In the genomic region with DNA sequence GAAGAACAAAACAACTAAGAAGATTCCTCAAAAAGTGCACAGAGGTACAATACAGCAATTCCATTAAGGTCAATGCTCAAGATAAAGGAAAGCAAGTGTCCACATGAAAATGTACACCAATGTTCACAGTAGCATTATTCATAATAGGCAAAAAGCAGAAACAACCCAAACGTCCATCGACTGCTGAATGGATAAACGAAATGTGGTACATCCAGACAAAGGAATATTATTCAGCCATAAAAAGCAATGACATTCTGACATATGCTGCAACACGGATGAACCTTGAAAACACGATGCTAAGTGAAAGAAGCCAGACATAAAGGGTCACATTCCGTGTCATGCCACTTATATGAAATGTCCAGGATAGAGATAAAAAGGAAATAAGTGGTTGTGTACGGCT, we compare ENCODE assay signal across 22 cellular contexts. TPM values are rescaled to one million over a fixed set of nuclear protein-coding genes. Genes with fewer than 3 reads are reported as not detected.
DNase-seq lines count a peak whose midpoint lies in the region; ATAC-seq, FAIRE-seq and TF ChIP-seq lines count a peak whose summit lies in the region.
"Had no signal": no experiment of that assay in that cellular context is flagged by ENCODE, and none has a peak within 500 bp of the region (broad histone marks: within the 10 kb centered on the region; RNA-seq: fewer than 3 reads in every experiment).

No MANE protein-coding gene starts in this region.

- H3K4me1 ChIP-seq in SK-N-SH (ENCODE audit: control insufficient read depth in 1 of 2, insufficient read depth in 2 of 2, low read depth in 1 of 2, low read length in 1 of 2): peaks cover 15 to 35% of the 10 kb centered on the region in 2 experiments; a peak in 3 of 4 replicates
- peaks cover 0 to 46% (median 11%) of the 10 kb centered on the region in 4 donors for H3K4me1 ChIP-seq in tibial artery

- H2AFZ ChIP-seq in SK-N-SH (ENCODE audit: low read depth): no peak overlapping the region

- TF ChIP-seq RAD21 in SK-N-SH (IDR thresholded peaks at IDR 0.05; ENCODE audit: low read length): no peak

- ATAC-seq in SK-N-SH treated with all-trans-retinoic acid at 6 μM for 48 hours: no peak
- ATAC-seq in activated T-cell treated with anti-CD3 and anti-CD28 coated beads, Interleukin-2, amount 50 U/mL, for 72 hours (replicated peaks in 1 of 2): no peak
- no peak for ATAC-seq in activated T-cell treated with anti-CD3 and anti-CD28 coated beads, Interleukin-2, amount 50 U/mL, for 4 hours
- no peak for ATAC-seq in GM19452 (IDR thresholded peaks at IDR 0.05; ENCODE audit: unreplicated experiment)

- peaks cover 98% of the 10 kb centered on the region for H4K20me1 ChIP-seq in SK-N-SH (ENCODE audit: insufficient read depth)

- no peak overlapping the region for H3K9ac ChIP-seq in SK-N-SH
- H3K9ac ChIP-seq: BLaER1 had no signal

- TF ChIP-seq EP300 in SK-N-SH (IDR thresholded peaks at IDR 0.05; ENCODE audit: borderline replicate concordance in 1 of 2, low read depth in 1 of 2, low read length in 1 of 2): no peak

- H3K27me3 ChIP-seq in SK-N-SH (ENCODE audit: insufficient read depth) (no peaks in the 10 kb centered on the region), tibial artery (no peaks in the 10 kb centered on the region)
- H3K27me3 ChIP-seq: BLaER1 had no signal

- no peaks in the 10 kb centered on the region for H3K9me2 ChIP-seq in SK-N-SH

- no peak overlapping the region for H3K4me2 ChIP-seq in SK-N-SH
- H3K4me2 ChIP-seq: BLaER1 had no signal

- H3K27ac ChIP-seq in SK-N-SH (ENCODE audit: low read depth in 2 of 2, low read length in 1 of 2) (no peak overlapping the region), coronary artery (no peak overlapping the region), tibial artery (no peak overlapping the region)
- H3K27ac ChIP-seq: 22Rv1, BLaER1, C4-2B had no signal

- peaks cover 0 to 8% of the 10 kb centered on the region in 2 donors for H3K36me3 Mint-ChIP-seq in activated T-cell treated with anti-CD3 and anti-CD28 coated beads, Interleukin-2, amount 50 U/mL, for 72 hours (ENCODE audit: insufficient read depth in 2 of 2)
- peaks cover 10% of the 10 kb centered on the region for H3K36me3 Mint-ChIP-seq in activated T-cell treated with anti-CD3 and anti-CD28 coated beads, Interleukin-2, amount 50 U/mL, for 4 hours (ENCODE audit: insufficient read depth)
- H3K36me3 Mint-ChIP-seq: CD8-positive, alpha-beta memory T cell had no signal

- peaks cover 100% of the 10 kb centered on the region for H3K79me2 ChIP-seq in SK-N-SH (ENCODE audit: insufficient read depth)

- H3K4me3 ChIP-seq in SK-N-SH (ENCODE audit: low read depth in 2 of 2, low read length in 1 of 2) (no peak overlapping the region), coronary artery (no peak overlapping the region), tibial artery (no peak overlapping the region)
- H3K4me3 ChIP-seq: BLaER1, HAP-1 had no signal

- H3K27ac Mint-ChIP-seq in activated T-cell treated with anti-CD3 and anti-CD28 coated beads, Interleukin-2, amount 50 U/mL, for 72 hours: peak overlapping the region; percentile 25
- H3K27ac Mint-ChIP-seq: B cell; CD4-positive, alpha-beta T cell had no signal

- DNase-seq in SK-N-SH (no peak), coronary artery (ENCODE audit: low spot score) (peak; percentile 5), tibial artery (no peak), D721Med (ENCODE audit: insufficient read length, low spot score) (no peak)
- no peak for DNase-seq in activated T-cell treated with anti-CD3 and anti-CD28 coated beads, Interleukin-2, amount 50 U/mL, for 72 hours
- no peak for DNase-seq in activated T-cell treated with anti-CD3 and anti-CD28 coated beads, Interleukin-2, amount 50 U/mL, for 4 hours
- DNase-seq: CD4-positive, alpha-beta T cell; CD8-positive, alpha-beta memory T cell; DMS53; GF-D8; GOT3 had no signal

- TF ChIP-seq CTCF in SK-N-SH (IDR thresholded peaks at IDR 0.05): no peak
- no peak for TF ChIP-seq CTCF in coronary artery (IDR thresholded peaks at IDR 0.05)
- TF ChIP-seq CTCF in tibial artery (IDR thresholded peaks at IDR 0.05): no peak
- no peak for TF ChIP-seq CTCF in D721Med (IDR thresholded peaks at IDR 0.05; ENCODE audit: insufficient read depth, missing control alignments)

- H3K9me3 ChIP-seq in SK-N-SH (no peaks in the 10 kb centered on the region), tibial artery (no peaks in the 10 kb centered on the region)
- H3K9me3 ChIP-seq: BLaER1, HAP-1 had no signal

- no peaks in the 10 kb centered on the region for H3K27me3 Mint-ChIP-seq in activated T-cell treated with anti-CD3 and anti-CD28 coated beads, Interleukin-2, amount 50 U/mL, for 72 hours (ENCODE audit: low read depth)
- H3K27me3 Mint-ChIP-seq in activated T-cell treated with anti-CD3 and anti-CD28 coated beads, Interleukin-2, amount 50 U/mL, for 4 hours (ENCODE audit: low read depth): no peaks in the 10 kb centered on the region
- H3K27me3 Mint-ChIP-seq: B cell; CD4-positive, alpha-beta T cell; CD8-positive, alpha-beta memory T cell had no signal

- peaks cover 2 to 6% of the 10 kb centered on the region in 2 experiments for H3K36me3 ChIP-seq in SK-N-SH (replicated peaks in 1 of 2; ENCODE audit: control insufficient read depth in 1 of 2, insufficient read depth in 2 of 2, low read length in 1 of 2)
- H3K36me3 ChIP-seq in tibial artery: no peaks in the 10 kb centered on the region
- H3K36me3 ChIP-seq: HAP-1 had no signal

- H3K4me1 Mint-ChIP-seq in activated T-cell treated with anti-CD3 and anti-CD28 coated beads, Interleukin-2, amount 50 U/mL, for 72 hours (ENCODE audit: low read depth): peaks cover 60% of the 10 kb centered on the region
- H3K4me1 Mint-ChIP-seq in activated T-cell treated with anti-CD3 and anti-CD28 coated beads, Interleukin-2, amount 50 U/mL, for 4 hours (ENCODE audit: low read depth): peaks cover 55% of the 10 kb centered on the region

- H3K4me3 Mint-ChIP-seq in activated T-cell treated with anti-CD3 and anti-CD28 coated beads, Interleukin-2, amount 50 U/mL, for 72 hours: no peak overlapping the region
- no peak overlapping the region for H3K4me3 Mint-ChIP-seq in activated T-cell treated with anti-CD3 and anti-CD28 coated beads, Interleukin-2, amount 50 U/mL, for 4 hours
- H3K4me3 Mint-ChIP-seq: B cell; CD4-positive, alpha-beta T cell had no signal

- H3K9me3 Mint-ChIP-seq in activated T-cell treated with anti-CD3 and anti-CD28 coated beads, Interleukin-2, amount 50 U/mL, for 72 hours: no peaks in the 10 kb centered on the region
- no peaks in the 10 kb centered on the region for H3K9me3 Mint-ChIP-seq in activated T-cell treated with anti-CD3 and anti-CD28 coated beads, Interleukin-2, amount 50 U/mL, for 4 hours
- H3K9me3 Mint-ChIP-seq: CD4-positive, alpha-beta T cell; CD8-positive, alpha-beta memory T cell had no signal

- H3F3A ChIP-seq in SK-N-SH (replicated peaks; ENCODE audit: insufficient read depth): no peaks in the 10 kb centered on the region

- FAIRE-seq in D721Med (lab: Jason Lieb, UNC): no peak
- FAIRE-seq: A204.1, GM12891, GM18507, H54 had no signal

- POLR2A ChIA-PET in SK-N-SH (lab: Yijun Ruan, JAX): no interaction called here

- WGBS in SK-N-SH (ENCODE audit: low lambda C conversion rate): 95% methylated on average over 7 of the region's 7 CpGs

- CTCF ChIA-PET in SK-N-SH (lab: Yijun Ruan, JAX): interaction anchor here (1.1 kb wide), 1 partner anchor 10 kb away, joined by 4 read pairs; no protein-coding TSS in a partner anchor

- intact Hi-C loops in tibial artery (cut with DNase I; ENCODE audit: low total_unique reads): no loop called here

TF ChIP-seq in SK-N-SH treated with all-trans-retinoic acid at 6 μM for 48 hours, 23 proteins besides CTCF, POLR2A, EP300 and RAD21:
- TF ChIP-seq ZNF8 (CRISPR knock-in tag; IDR thresholded peaks at IDR 0.05) (peak; percentile 84), BACH2 (CRISPR knock-in tag; IDR thresholded peaks at IDR 0.05; ENCODE audit: borderline replicate concordance) (no peak)

TF ChIP-seq in SK-N-SH, 30 proteins besides CTCF, POLR2A, EP300 and RAD21 (continues in another document):
- no peak for TF ChIP-seq ELF1 (IDR thresholded peaks at IDR 0.05)
- TF ChIP-seq CHD2 (IDR thresholded peaks at IDR 0.05; ENCODE audit: low read length, partially characterized antibody): no peak
- TF ChIP-seq NRF1 (IDR thresholded peaks at IDR 0.05; ENCODE audit: low read depth, low read length): no peak
- TF ChIP-seq SIN3A (IDR thresholded peaks at IDR 0.05; ENCODE audit: borderline replicate concordance, low read depth, low read length): no peak
- TF ChIP-seq TCF12 (IDR thresholded peaks at IDR 0.05): no peak
- TF ChIP-seq MXI1 (IDR thresholded peaks at IDR 0.05; ENCODE audit: low read depth, low read length): no peak
- TF ChIP-seq FOSL2 (IDR thresholded peaks at IDR 0.05; ENCODE audit: borderline replicate concordance, low read depth): no peak
- TF ChIP-seq, protein P1, sequence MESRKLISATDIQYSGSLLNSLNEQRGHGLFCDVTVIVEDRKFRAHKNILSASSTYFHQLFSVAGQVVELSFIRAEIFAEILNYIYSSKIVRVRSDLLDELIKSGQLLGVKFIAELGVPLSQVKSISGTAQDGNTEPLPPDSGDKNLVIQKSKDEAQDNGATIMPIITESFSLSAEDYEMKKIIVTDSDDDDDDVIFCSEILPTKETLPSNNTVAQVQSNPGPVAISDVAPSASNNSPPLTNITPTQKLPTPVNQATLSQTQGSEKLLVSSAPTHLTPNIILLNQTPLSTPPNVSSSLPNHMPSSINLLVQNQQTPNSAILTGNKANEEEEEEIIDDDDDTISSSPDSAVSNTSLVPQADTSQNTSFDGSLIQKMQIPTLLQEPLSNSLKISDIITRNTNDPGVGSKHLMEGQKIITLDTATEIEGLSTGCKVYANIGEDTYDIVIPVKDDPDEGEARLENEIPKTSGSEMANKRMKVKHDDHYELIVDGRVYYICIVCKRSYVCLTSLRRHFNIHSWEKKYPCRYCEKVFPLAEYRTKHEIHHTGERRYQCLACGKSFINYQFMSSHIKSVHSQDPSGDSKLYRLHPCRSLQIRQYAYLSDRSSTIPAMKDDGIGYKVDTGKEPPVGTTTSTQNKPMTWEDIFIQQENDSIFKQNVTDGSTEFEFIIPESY (IDR thresholded peaks at IDR 0.05; ENCODE audit: borderline replicate concordance, low read depth): no peak
- TF ChIP-seq GABPA (IDR thresholded peaks at IDR 0.05; ENCODE audit: low read depth): no peak
- no peak for TF ChIP-seq RCOR1 (IDR thresholded peaks at IDR 0.05; ENCODE audit: low read length)
- TF ChIP-seq NFIC (IDR thresholded peaks at IDR 0.05; ENCODE audit: borderline replicate concordance): no peak
- no peak for TF ChIP-seq JUND (IDR thresholded peaks at IDR 0.05)
- no peak for TF ChIP-seq EZH2phosphoT487 (IDR thresholded peaks at IDR 0.05; ENCODE audit: borderline replicate concordance, low read depth)

RNA-seq across cellular contexts. Expression of a gene that starts 29.3 kb away (rescaled TPM):
- polyA plus RNA-seq in SK-N-SH (2012; rRNA removed): 9.3 and 14.0 TPM in 2 replicates
- 9.1 and 11.8 TPM in 2 replicates for polyA plus RNA-seq in SK-N-SH (2012; cell fraction: cytosol; rRNA removed)
- polyA plus RNA-seq in SK-N-SH (2012; cell fraction: nucleus; rRNA removed): 15.4 and 20.8 TPM in 2 replicates
- total RNA-seq in activated T-cell treated with anti-CD3 and anti-CD28 coated beads, Interleukin-2, amount 50 U/mL, for 72 hours: 100 to 1,000 TPM; 191 to 193 TPM
- 100 to 1,000 TPM; 173 to 216 (median 180) TPM for total RNA-seq in activated T-cell treated with anti-CD3 and anti-CD28 coated beads, Interleukin-2, amount 50 U/mL, for 4 hours
